In the genomic region with DNA sequence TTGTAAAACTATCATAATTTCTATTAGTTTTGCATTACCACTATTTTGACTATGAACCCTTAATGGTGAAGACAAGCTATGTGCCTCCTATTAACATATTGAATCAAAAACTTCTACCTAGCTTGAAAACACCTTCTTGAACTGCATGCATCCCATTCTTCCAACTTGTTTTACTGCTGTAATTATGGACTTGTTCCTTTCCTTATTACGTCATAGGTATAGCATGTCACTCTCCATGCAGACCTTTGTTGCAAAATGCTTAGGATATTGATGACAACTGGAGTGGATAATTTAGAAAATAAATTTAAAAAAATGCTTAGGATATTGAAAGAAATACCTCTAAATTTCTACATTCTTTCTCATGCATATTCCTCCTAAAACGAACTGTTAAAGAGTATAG, we compare ENCODE assay signal across 2 cellular contexts.
TF ChIP-seq lines count a peak whose summit lies in the region.

No MANE protein-coding gene starts in this region.

TF ChIP-seq in HepG2, 621 proteins besides CTCF, POLR2A, EP300 and RAD21:
- TF ChIP-seq HES4 (CRISPR knock-in tag; IDR thresholded peaks at IDR 0.05; ENCODE audit: borderline replicate concordance) (no peak), ZNF335 (CRISPR knock-in tag; IDR thresholded peaks at IDR 0.05) (no peak), MAFF (IDR thresholded peaks at IDR 0.05; ENCODE audit: low read depth, low read length) (no peak), CREB1 (IDR thresholded peaks at IDR 0.05) (peak; percentile 83), CREB1 (CRISPR knock-in tag; IDR thresholded peaks at IDR 0.05) (no peak), ZFP82 (CRISPR knock-in tag; IDR thresholded peaks at IDR 0.05; ENCODE audit: borderline replicate concordance) (no peak), SNRNP70 (IDR thresholded peaks at IDR 0.05; ENCODE audit: low read depth, low read length) (no peak), SMARCE1 (IDR thresholded peaks at IDR 0.05; ENCODE audit: borderline replicate concordance) (no peak), CSRNP1 (CRISPR knock-in tag; IDR thresholded peaks at IDR 0.05) (no peak), ZMYM4 (CRISPR knock-in tag; IDR thresholded peaks at IDR 0.05) (no peak), ATF7 (IDR thresholded peaks at IDR 0.05) (peak; percentile 88), ATF7 (CRISPR knock-in tag; IDR thresholded peaks at IDR 0.05) (no peak), CEBPB (IDR thresholded peaks at IDR 0.05; ENCODE audit: borderline replicate concordance, low read depth, low read length) (peak; percentile 27; the same call in 1 of the 2 replicates), KAT8 (CRISPR knock-in tag; IDR thresholded peaks at IDR 0.05) (no peak)
- TF ChIP-seq, protein P1, sequence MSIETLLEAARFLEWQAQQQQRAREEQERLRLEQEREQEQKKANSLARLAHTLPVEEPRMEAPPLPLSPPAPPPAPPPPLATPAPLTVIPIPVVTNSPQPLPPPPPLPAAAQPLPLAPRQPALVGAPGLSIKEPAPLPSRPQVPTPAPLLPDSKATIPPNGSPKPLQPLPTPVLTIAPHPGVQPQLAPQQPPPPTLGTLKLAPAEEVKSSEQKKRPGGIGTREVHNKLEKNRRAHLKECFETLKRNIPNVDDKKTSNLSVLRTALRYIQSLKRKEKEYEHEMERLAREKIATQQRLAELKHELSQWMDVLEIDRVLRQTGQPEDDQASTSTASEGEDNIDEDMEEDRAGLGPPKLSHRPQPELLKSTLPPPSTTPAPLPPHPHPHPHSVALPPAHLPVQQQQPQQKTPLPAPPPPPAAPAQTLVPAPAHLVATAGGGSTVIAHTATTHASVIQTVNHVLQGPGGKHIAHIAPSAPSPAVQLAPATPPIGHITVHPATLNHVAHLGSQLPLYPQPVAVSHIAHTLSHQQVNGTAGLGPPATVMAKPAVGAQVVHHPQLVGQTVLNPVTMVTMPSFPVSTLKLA (IDR thresholded peaks at IDR 0.05), result no peak

TF ChIP-seq in IMR-90, 13 proteins besides CTCF, POLR2A, EP300 and RAD21:
- peak; percentile 42; the same call in 1 of the 2 replicates for TF ChIP-seq CEBPB (IDR thresholded peaks at IDR 0.05; ENCODE audit: low read depth, low read length)
- TF ChIP-seq CHD1 (IDR thresholded peaks at IDR 0.05; ENCODE audit: low read depth, low read length), result no peak
TF ChIP-seq in IMR-90: peak in this region for 1.
